Comparison of ENCODE assay signal across 27 cellular contexts in the genomic region with DNA sequence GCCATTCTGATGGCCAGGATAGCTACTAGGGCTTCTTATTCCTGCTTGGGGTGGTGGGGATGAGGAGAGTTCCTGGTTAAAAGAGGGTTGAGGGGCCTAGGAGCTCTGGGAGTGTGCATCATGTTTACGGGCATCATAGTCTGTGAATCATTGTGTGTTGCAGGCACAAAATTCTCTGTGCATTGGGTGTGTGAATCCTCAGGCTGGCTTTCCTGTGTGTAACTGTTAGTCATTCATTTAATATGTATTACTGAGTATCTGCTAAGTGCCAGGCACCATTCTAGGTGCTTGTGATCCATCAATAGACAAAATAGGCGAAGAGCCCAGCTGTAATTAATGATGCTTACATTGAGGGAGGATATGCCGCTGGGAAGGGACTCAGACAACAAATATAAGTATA. TPM values are rescaled to one million over a fixed set of nuclear protein-coding genes. Genes with fewer than 3 reads are reported as not detected.
DNase-seq lines count a peak whose midpoint lies in the region; ATAC-seq and TF ChIP-seq lines count a peak whose summit lies in the region.
"Had no signal": no experiment of that assay in that cellular context is flagged by ENCODE, and none has a peak within 500 bp of the region (broad histone marks: within the 10 kb centered on the region; RNA-seq: fewer than 3 reads in every experiment).

No MANE protein-coding gene starts in this region.

- peaks cover 3% of the 10 kb centered on the region; the same call in 1 of the 2 replicates for H3K4me1 ChIP-seq in PC-3 (ENCODE audit: insufficient read depth, low read length)

- H3K4me3 Mint-ChIP-seq in immature natural killer cell (peak overlapping the region in 3 of 5 donors; percentile 2 to 31 (median 10)), T-cell (peak overlapping the region in 1 of 3 donors; percentile 66)
- H3K4me3 Mint-ChIP-seq: activated CD4-positive, alpha-beta memory T cell treated with anti-CD3 and anti-CD28 coated beads for 36 hours had no signal

- no peak overlapping the region for H3K27ac ChIP-seq in PC-3 (ENCODE audit: low read length)
- H3K27ac ChIP-seq: brain microvascular endothelial cell, sigmoid colon, upper lobe of right lung had no signal

- no peak overlapping the region for H3K9ac ChIP-seq in PC-3 (ENCODE audit: low read length)

- H3K36me3 ChIP-seq in PC-3 (ENCODE audit: low read depth, low read length) = no peaks in the 10 kb centered on the region
- H3K36me3 ChIP-seq: brain microvascular endothelial cell, sigmoid colon, upper lobe of right lung had no signal

- H3K27me3 ChIP-seq in PC-3 (ENCODE audit: low read length) = no peaks in the 10 kb centered on the region
- H3K27me3 ChIP-seq: brain microvascular endothelial cell had no signal

- H3K4me1 Mint-ChIP-seq in immature natural killer cell (peaks cover 5 to 11% of the 10 kb centered on the region in 2 donors), T-cell (peaks cover 0 to 13% (median 9%) of the 10 kb centered on the region in 3 donors)

- TF ChIP-seq CTCF in PC-3 (conservative IDR thresholded peaks at IDR 0.05; ENCODE audit: low read depth, low read length) = no peak

- no peak overlapping the region for H3K4me3 ChIP-seq in PC-3 (ENCODE audit: low read length)
- H3K4me3 ChIP-seq: GM12878, sigmoid colon, upper lobe of right lung had no signal

- H3K4me2 ChIP-seq in PC-3 (ENCODE audit: low read length) = no peak overlapping the region

- no TSS peak for BruUV-seq in PC-3 (replicated peaks; lab: Mats Ljungman, UMichigan)

- no peaks in the 10 kb centered on the region for H3K79me2 ChIP-seq in PC-3 (ENCODE audit: low read length)

- no peaks in the 10 kb centered on the region for H3F3A ChIP-seq in PC-3 (ENCODE audit: low read length, unreplicated experiment)

- H3K9me3 Mint-ChIP-seq in immature natural killer cell (no peaks in the 10 kb centered on the region), T-cell (no peaks in the 10 kb centered on the region)
- H3K9me3 Mint-ChIP-seq: activated CD4-positive, alpha-beta memory T cell treated with anti-CD3 and anti-CD28 coated beads for 36 hours; naive B cell had no signal

- no peak overlapping the region for H2AFZ ChIP-seq in PC-3 (ENCODE audit: low read length)

- H3K9me3 ChIP-seq in PC-3 (ENCODE audit: low read length) = no peaks in the 10 kb centered on the region
- H3K9me3 ChIP-seq: sigmoid colon, upper lobe of right lung had no signal

- CTCF ChIA-PET in PC-3 (lab: Charles Lee) = no interaction called here
- CTCF ChIA-PET in T-cell (lab: Charles Lee) = no interaction called here

- H3K36me3 Mint-ChIP-seq in immature natural killer cell (no peaks in the 10 kb centered on the region), T-cell (no peaks in the 10 kb centered on the region)
- H3K36me3 Mint-ChIP-seq: activated CD4-positive, alpha-beta memory T cell treated with anti-CD3 and anti-CD28 coated beads for 36 hours; naive B cell had no signal

- POLR2A ChIA-PET in PC-3 (lab: Charles Lee; ENCODE audit: unreplicated experiment) (no interaction called here), T-cell (lab: Charles Lee) (interaction anchor here in 1 of 2 donors (0.6 kb wide), 1 partner anchor 1755 kb away, joined by 3 read pairs; no protein-coding TSS in a partner anchor)

- intact Hi-C loops in PC-3 (cut with micrococcal nuclease) = no loop called here

- H3K27me3 Mint-ChIP-seq in immature natural killer cell (ENCODE audit: low read depth in 3 of 3) (peaks cover 3 to 14% (median 10%) of the 10 kb centered on the region in 3 donors), T-cell (peaks cover 0 to 16% of the 10 kb centered on the region in 2 donors)

- H3K27ac Mint-ChIP-seq in immature natural killer cell (no peak overlapping the region), T-cell (no peak overlapping the region)
- H3K27ac Mint-ChIP-seq: activated CD4-positive, alpha-beta memory T cell treated with anti-CD3 and anti-CD28 coated beads for 36 hours had no signal

- H4K20me1 ChIP-seq in PC-3 (ENCODE audit: low read length) = no peaks in the 10 kb centered on the region

- ATAC-seq in PC-3 (peak; percentile 76), GM21576 (IDR thresholded peaks at IDR 0.05; ENCODE audit: unreplicated experiment) (no peak), T-cell (replicated peaks in 1 of 4) (no peak)
- ATAC-seq: GM12878, left cardiac atrium, upper lobe of right lung had no signal

- no peaks in the 10 kb centered on the region for H3K9me2 ChIP-seq in PC-3 (replicated peaks; ENCODE audit: low read length)

- peak; percentile 40 for DNase-seq in AG08395 (ENCODE audit: low spot score)
- DNase-seq in GM03348 (ENCODE audit: low spot score) = peak; percentile 49
- peak; percentile 70 for DNase-seq in PC-3
- DNase-seq in immature natural killer cell = no peak
- DNase-seq in RPMI8226 = no peak
- DNase-seq in stimulated activated naive CD4-positive, alpha-beta T cell (lab: John Stamatoyannopoulos, UW) = no peak
- DNase-seq in T-cell = no peak
- DNase-seq: activated CD4-positive, alpha-beta memory T cell treated with anti-CD3 and anti-CD28 coated beads for 36 hours; activated CD4-positive, CD25-positive, alpha-beta regulatory T cell; activated effector memory CD4-positive, alpha-beta T cell treated with anti-CD3 and anti-CD28 coated beads, Interleukin-2, amount 50 U/mL, for 16 hours; brain microvascular endothelial cell; C1 segment of cervical spinal cord; DMS153; left cardiac atrium; mesenchymal stem cell; naive B cell; NCI-H2171 treated with DMSO at 0.1 percent for 48 hours; NCI-H526; sigmoid colon; substantia nigra; T1000; upper lobe of right lung had no signal

RNA-seq across cellular contexts. Expression of gene PPY, which starts 5.8 kb away (rescaled TPM):
- not detected in 2 replicates for total RNA-seq in PC-3 (2014; rRNA removed)
- polyA plus RNA-seq in immature natural killer cell = not detected
- total RNA-seq in T-cell = not detected
- total RNA-seq: A673, GM12878, H1, left cardiac atrium, sigmoid colon, upper lobe of right lung had no signal
- polyA plus RNA-seq: sigmoid colon had no signal

RNA-seq across cellular contexts. Expression of gene PYY, which starts 17.3 kb away (rescaled TPM):
- total RNA-seq in PC-3 (2014; rRNA removed) = not detected in 2 replicates
- not detected for polyA plus RNA-seq in immature natural killer cell
- total RNA-seq in T-cell = not detected
- total RNA-seq: A673; activated CD4-positive, alpha-beta memory T cell treated with anti-CD3 and anti-CD28 coated beads for 36 hours; GM12878; left cardiac atrium; upper lobe of right lung had no signal
- polyA plus RNA-seq: adipose tissue had no signal

RNA-seq across cellular contexts. Expression of gene MPP2, which starts 29.1 kb away (rescaled TPM):
- total RNA-seq in PC-3 (2014; rRNA removed) = 7.7 and 8.2 TPM in 2 replicates
- polyA plus RNA-seq in immature natural killer cell = under 1 TPM in 1 of 3 donors, not detected in 2; 0.55 TPM
- 1 to 10 TPM; 1.6 to 5.6 (median 3.2) TPM for total RNA-seq in T-cell

Comparison
In these comparisons a context has a peak if more than half of its experiments do, and no peak if none do; other contexts are left out.
1. DNase-seq: peak in AG08395 (single experiment), GM03348 (single experiment) and PC-3 (single experiment); none in immature natural killer cell (0 of 3), RPMI8226 (single experiment), stimulated activated naive CD4-positive, alpha-beta T cell (0 of 6) and T-cell (0 of 34).